ENCODE assay signal across 18 cellular contexts in genomic region chr7:112649560-112649959, GRCh38.
"Had no signal": no experiment of that assay in that cellular context is flagged by ENCODE, and none has a peak within 500 bp of the region (broad histone marks: within the 10 kb centered on the region; RNA-seq: fewer than 3 reads in every experiment).

No MANE protein-coding gene starts in this region.

- H3K27ac Mint-ChIP-seq: activated T-helper 2 cell treated with anti-CD3 and anti-CD28 coated beads, Interferon-gamma antibody, Interleukin-2, Interleukin-4, amounts not matched to agents 10 μg/mL and 5 μg/mL and 100 μg/mL, durations not matched to agents 14 hours and 24 hours and 36 hours; naive thymus-derived CD4-positive, alpha-beta T cell had no signal

- ATAC-seq: gastroesophageal sphincter; heart right ventricle; left colon; mucosa of descending colon; naive thymus-derived CD4-positive, alpha-beta T cell; pancreas had no signal

- H3K4me3 Mint-ChIP-seq: naive thymus-derived CD4-positive, alpha-beta T cell had no signal

- H3K27ac ChIP-seq: gastroesophageal sphincter, heart right ventricle, pancreas, stomach, testis, upper lobe of left lung had no signal

- H3K36me3 ChIP-seq: gastroesophageal sphincter, heart right ventricle, pancreas, stomach, upper lobe of left lung had no signal

- H3K9me3 ChIP-seq: pancreas, testis had no signal

- H3K4me3 ChIP-seq: gastroesophageal sphincter, heart right ventricle, mucosa of descending colon, pancreas, stomach, testis, upper lobe of left lung had no signal

- DNase-seq: activated CD4-positive, CD25-positive, alpha-beta regulatory T cell treated with anti-CD3 and anti-CD28 coated beads, Interleukin-2, amount 50 U/mL, for 72 hours; activated naive CD4-positive, alpha-beta T cell treated with anti-CD3 and anti-CD28 coated beads, Interleukin-2, amount 50 U/mL, for 16 hours; activated T-cell treated with anti-CD3 and anti-CD28 coated beads for 4 hours; caudate nucleus; heart right ventricle; left colon; mucosa of descending colon; naive thymus-derived CD4-positive, alpha-beta T cell; pancreas; stimulated activated CD4-positive, alpha-beta T cell treated with anti-CD3 and anti-CD28 coated beads, Interleukin-12 subunit alpha, Interleukin-12 subunit beta, amount 100 ng/mL, for 4 hours; stimulated activated CD4-positive, alpha-beta T cell treated with anti-CD3 and anti-CD28 coated beads, Interleukin-2, amount 100 ng/mL, for 24 hours; stomach; T-helper 1 cell; T1000; testis; upper lobe of left lung had no signal

- H3K4me1 Mint-ChIP-seq: naive thymus-derived CD4-positive, alpha-beta T cell had no signal

- H3K27me3 ChIP-seq: gastroesophageal sphincter, heart right ventricle, pancreas, stomach, testis, upper lobe of left lung had no signal

- H3K4me1 ChIP-seq: gastroesophageal sphincter, heart right ventricle, pancreas, stomach, testis, upper lobe of left lung had no signal
